Comparison of ENCODE assay signal across 19 cellular contexts in genomic region chr10:22699976-22700375, GRCh38. TPM values are rescaled to one million over a fixed set of nuclear protein-coding genes. Genes with fewer than 3 reads are reported as not detected.
DNase-seq lines count a peak whose midpoint lies in the region; ATAC-seq and FAIRE-seq lines count a peak whose summit lies in the region.
"Had no signal": no experiment of that assay in that cellular context is flagged by ENCODE, and none has a peak within 500 bp of the region (broad histone marks: within the 10 kb centered on the region; RNA-seq: fewer than 3 reads in every experiment).

No MANE protein-coding gene starts in this region.

- no peaks in the 10 kb centered on the region for H3K27me3 Mint-ChIP-seq in activated CD4-positive, alpha-beta memory T cell treated with anti-CD3 and anti-CD28 coated beads for 36 hours
- no peaks in the 10 kb centered on the region for H3K27me3 Mint-ChIP-seq in activated CD4-positive, alpha-beta memory T cell treated with anti-CD3 and anti-CD28 coated beads, Interleukin-2, amount 10 ng/mL, durations not matched to agents 7 days and 5 days
- no peaks in the 10 kb centered on the region for H3K27me3 Mint-ChIP-seq in effector memory CD8-positive, alpha-beta T cell
- H3K27me3 Mint-ChIP-seq: dendritic cell treated with granulocyte-macrophage colony-stimulating factor and Interleukin-4, amounts not matched to agents 40 ng/mL and 50 ng/mL, for 4 days; natural killer cell treated with Interleukin-12 subunit alpha and Interleukin-12 subunit beta and Interleukin-15 and Interleukin-18, amount 100 ng/mL, for 72 hours; stimulated activated naive CD8-positive, alpha-beta T cell treated with anti-CD3 and anti-CD28 coated beads, Interleukin-15, Interleukin-2, amounts not matched to agents 100 ng/mL and 50 ng/mL, for 24 hours had no signal

- WGBS in small intestine, 3 donors: 28 to 59% (median 36%) methylated on average over 5 of the region's 5 CpGs

- FAIRE-seq in small intestine (lab: Jason Lieb, UNC): no peak

- H3K4me1 ChIP-seq in small intestine (ENCODE audit: control insufficient read depth in 2 of 2, insufficient read depth in 1 of 2, low read depth in 1 of 2, low read length in 1 of 2): peaks cover 3 to 12% of the 10 kb centered on the region in 2 donors

- CTCF ChIA-PET in activated CD4-positive, alpha-beta memory T cell treated with anti-CD3 and anti-CD28 coated beads for 36 hours (lab: Charles Lee): interaction anchor here (1.3 kb wide), 1 partner anchor 126 kb away, joined by 4 read pairs; no protein-coding TSS in a partner anchor
- CTCF ChIA-PET in activated CD4-positive, alpha-beta memory T cell treated with anti-CD3 and anti-CD28 coated beads, Interleukin-2, amount 10 ng/mL, durations not matched to agents 7 days and 5 days (lab: Charles Lee): no interaction called here

- no peaks in the 10 kb centered on the region for H3K27me3 ChIP-seq in small intestine (ENCODE audit: control insufficient read depth in 2 of 2, insufficient read depth in 2 of 2, low read length in 2 of 2)

- peak overlapping the region; percentile 13 for H3K27ac Mint-ChIP-seq in activated CD4-positive, alpha-beta memory T cell treated with anti-CD3 and anti-CD28 coated beads for 36 hours
- no peak overlapping the region for H3K27ac Mint-ChIP-seq in activated CD4-positive, alpha-beta memory T cell treated with anti-CD3 and anti-CD28 coated beads, Interleukin-2, amount 10 ng/mL, durations not matched to agents 7 days and 5 days
- peak overlapping the region; percentile 78 to 81 for H3K27ac Mint-ChIP-seq in effector memory CD8-positive, alpha-beta T cell
- H3K27ac Mint-ChIP-seq: dendritic cell treated with granulocyte-macrophage colony-stimulating factor and Interleukin-4, amounts not matched to agents 40 ng/mL and 50 ng/mL, for 4 days; T-helper 1 cell treated with Interleukin-12 subunit alpha and Interleukin-12 subunit beta and Interleukin-4 antibody, amounts not matched to agents 30 μg/mL and 1 μg/mL, for 36 hours had no signal

- H3K36me3 Mint-ChIP-seq in activated CD4-positive, alpha-beta memory T cell treated with anti-CD3 and anti-CD28 coated beads for 36 hours: peaks cover 8% of the 10 kb centered on the region
- peaks cover 33% of the 10 kb centered on the region for H3K36me3 Mint-ChIP-seq in activated CD4-positive, alpha-beta memory T cell treated with anti-CD3 and anti-CD28 coated beads, Interleukin-2, amount 10 ng/mL, durations not matched to agents 7 days and 5 days (ENCODE audit: low read depth)
- peaks cover 23% of the 10 kb centered on the region for H3K36me3 Mint-ChIP-seq in effector memory CD8-positive, alpha-beta T cell (ENCODE audit: insufficient read depth)

- H3K9me3 ChIP-seq in small intestine (ENCODE audit: control insufficient read depth, low read depth): no peaks in the 10 kb centered on the region

- peaks cover 86% of the 10 kb centered on the region for H3K4me1 Mint-ChIP-seq in activated CD4-positive, alpha-beta memory T cell treated with anti-CD3 and anti-CD28 coated beads for 36 hours (ENCODE audit: low read depth)
- H3K4me1 Mint-ChIP-seq in activated CD4-positive, alpha-beta memory T cell treated with anti-CD3 and anti-CD28 coated beads, Interleukin-2, amount 10 ng/mL, durations not matched to agents 7 days and 5 days: peaks cover 62% of the 10 kb centered on the region
- H3K4me1 Mint-ChIP-seq in effector memory CD8-positive, alpha-beta T cell (ENCODE audit: low read depth in 2 of 2): peaks cover 68 to 75% of the 10 kb centered on the region in 2 donors

- H3K4me3 Mint-ChIP-seq in activated CD4-positive, alpha-beta memory T cell treated with anti-CD3 and anti-CD28 coated beads for 36 hours: no peak overlapping the region
- H3K4me3 Mint-ChIP-seq in activated CD4-positive, alpha-beta memory T cell treated with anti-CD3 and anti-CD28 coated beads, Interleukin-2, amount 10 ng/mL, durations not matched to agents 7 days and 5 days: no peak overlapping the region
- H3K4me3 Mint-ChIP-seq in effector memory CD8-positive, alpha-beta T cell: peak overlapping the region; percentile 66 to 92
- H3K4me3 Mint-ChIP-seq: dendritic cell treated with granulocyte-macrophage colony-stimulating factor and Interleukin-4, amounts not matched to agents 40 ng/mL and 50 ng/mL, for 4 days; natural killer cell treated with Interleukin-12 subunit alpha and Interleukin-12 subunit beta and Interleukin-15 and Interleukin-18, amount 100 ng/mL, for 72 hours; stimulated activated naive CD8-positive, alpha-beta T cell treated with anti-CD3 and anti-CD28 coated beads, Interleukin-15, Interleukin-2, amounts not matched to agents 100 ng/mL and 50 ng/mL, for 24 hours; T-helper 1 cell treated with Interleukin-12 subunit alpha and Interleukin-12 subunit beta and Interleukin-4 antibody, amounts not matched to agents 30 μg/mL and 1 μg/mL, for 36 hours had no signal

- POLR2A ChIA-PET in activated CD4-positive, alpha-beta memory T cell treated with anti-CD3 and anti-CD28 coated beads for 36 hours (lab: Charles Lee): no interaction called here
- POLR2A ChIA-PET in activated CD4-positive, alpha-beta memory T cell treated with anti-CD3 and anti-CD28 coated beads, Interleukin-2, amount 10 ng/mL, durations not matched to agents 7 days and 5 days (lab: Charles Lee): interaction anchor here (1.7 to 3.0 kb wide), 2 partner anchors 8 to 13 kb away, joined by 5 to 20 read pairs; partner anchors contain the start of gene PIP4K2A

- H3K4me3 ChIP-seq in small intestine (ENCODE audit: low read depth in 1 of 2, low read length in 2 of 2): no peak overlapping the region
- H3K4me3 ChIP-seq: lung had no signal

- in situ Hi-C loops in ACHN (cut with HindIII; ENCODE audit: low pct_ligation_motif_present, low pct_unique_long_range_greater_than_20kb, low sequenced_read_pairs): no loop called here

- no peak overlapping the region for H3K27ac ChIP-seq in small intestine (ENCODE audit: low read depth in 1 of 2, low read length in 1 of 2)

- no peaks in the 10 kb centered on the region for H3K9me3 Mint-ChIP-seq in activated CD4-positive, alpha-beta memory T cell treated with anti-CD3 and anti-CD28 coated beads for 36 hours
- peaks cover 4% of the 10 kb centered on the region for H3K9me3 Mint-ChIP-seq in activated CD4-positive, alpha-beta memory T cell treated with anti-CD3 and anti-CD28 coated beads, Interleukin-2, amount 10 ng/mL, durations not matched to agents 7 days and 5 days
- H3K9me3 Mint-ChIP-seq in effector memory CD8-positive, alpha-beta T cell: no peaks in the 10 kb centered on the region
- H3K9me3 Mint-ChIP-seq: dendritic cell treated with granulocyte-macrophage colony-stimulating factor and Interleukin-4, amounts not matched to agents 40 ng/mL and 50 ng/mL, for 4 days; natural killer cell treated with Interleukin-12 subunit alpha and Interleukin-12 subunit beta and Interleukin-15 and Interleukin-18, amount 100 ng/mL, for 72 hours; stimulated activated naive CD8-positive, alpha-beta T cell treated with anti-CD3 and anti-CD28 coated beads, Interleukin-15, Interleukin-2, amounts not matched to agents 100 ng/mL and 50 ng/mL, for 24 hours; T-helper 1 cell treated with Interleukin-12 subunit alpha and Interleukin-12 subunit beta and Interleukin-4 antibody, amounts not matched to agents 30 μg/mL and 1 μg/mL, for 36 hours had no signal

- intact Hi-C loops in activated CD4-positive, alpha-beta memory T cell treated with anti-CD3 and anti-CD28 coated beads for 36 hours (cut with micrococcal nuclease): no loop called here

- no peak for DNase-seq in activated CD4-positive, alpha-beta memory T cell treated with anti-CD3 and anti-CD28 coated beads for 36 hours
- DNase-seq in activated CD4-positive, alpha-beta memory T cell treated with anti-CD3 and anti-CD28 coated beads, Interleukin-2, amount 10 ng/mL, durations not matched to agents 7 days and 5 days: no peak
- DNase-seq in NCI-H69 (lab: John Stamatoyannopoulos, UW) (peak; percentile 13), small intestine (peak; percentile 85), ACHN (no peak)
- DNase-seq in effector memory CD8-positive, alpha-beta T cell: no peak
- DNase-seq: activated CD4-positive, CD25-positive, alpha-beta regulatory T cell; activated naive CD4-positive, alpha-beta T cell; C1 segment of cervical spinal cord; DND-41; NCI-H2029 had no signal

- ATAC-seq in effector memory CD8-positive, alpha-beta T cell (replicated peaks): no peak
- ATAC-seq in HG02759 (IDR thresholded peaks at IDR 0.05; ENCODE audit: unreplicated experiment): no peak
- no peak for ATAC-seq in GM18861 (IDR thresholded peaks at IDR 0.05; ENCODE audit: unreplicated experiment)
- ATAC-seq: esophagus mucosa had no signal

- H3K36me3 ChIP-seq in small intestine (ENCODE audit: control insufficient read depth in 2 of 2, insufficient read depth in 2 of 2, low read length in 2 of 2): no peaks in the 10 kb centered on the region

RNA-seq across cellular contexts. Expression of gene PIP4K2A, which starts 14.4 kb away (rescaled TPM):
- 100 to 1,000 TPM; 107 to 108 TPM for total RNA-seq in activated CD4-positive, alpha-beta memory T cell treated with anti-CD3 and anti-CD28 coated beads for 36 hours
- total RNA-seq in activated CD4-positive, alpha-beta memory T cell treated with anti-CD3 and anti-CD28 coated beads, Interleukin-2, amount 10 ng/mL, durations not matched to agents 7 days and 5 days: 100 to 1,000 TPM; 126 to 137 TPM
- 10 to 100 TPM in 1 of 3 donors, 1 to 10 TPM in 2; 4.5 to 11.3 (median 7.7) TPM for polyA plus RNA-seq in small intestine

Comparison
In these comparisons a context has a peak if more than half of its experiments do, and no peak if none do; other contexts are left out.
1. DNase-seq: peak in NCI-H69 (single experiment) and small intestine (single experiment); none in activated CD4-positive, alpha-beta memory T cell treated with anti-CD3 and anti-CD28 coated beads for 36 hours (single experiment), activated CD4-positive, alpha-beta memory T cell treated with anti-CD3 and anti-CD28 coated beads, Interleukin-2, amount 10 ng/mL, durations not matched to agents 7 days and 5 days (single experiment), effector memory CD8-positive, alpha-beta T cell (0 of 3) and ACHN (single experiment).
2. H3K4me3 Mint-ChIP-seq: peak in effector memory CD8-positive, alpha-beta T cell (2 of 2); none in activated CD4-positive, alpha-beta memory T cell treated with anti-CD3 and anti-CD28 coated beads for 36 hours (single experiment) and activated CD4-positive, alpha-beta memory T cell treated with anti-CD3 and anti-CD28 coated beads, Interleukin-2, amount 10 ng/mL, durations not matched to agents 7 days and 5 days (single experiment).